In the genomic region with DNA sequence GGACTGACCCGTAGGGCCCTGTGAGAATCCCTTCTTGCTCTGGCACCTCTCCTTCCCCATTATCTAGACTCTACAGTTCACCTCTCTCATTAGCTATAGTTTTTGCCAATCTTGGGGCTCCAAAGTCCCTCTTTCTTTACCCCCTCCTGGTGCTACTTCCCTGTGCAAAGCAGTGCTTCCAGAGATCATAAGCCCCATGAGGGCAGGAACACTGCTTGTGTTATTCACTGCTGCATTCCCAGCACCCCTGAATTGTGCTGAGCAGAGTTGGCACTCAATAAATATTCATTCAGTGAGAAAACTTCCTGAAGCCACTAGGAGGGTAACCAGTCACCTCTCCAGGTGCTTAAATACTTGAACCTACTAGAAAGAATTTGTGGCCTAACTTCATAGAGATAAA, we compare ENCODE assay signal across 14 cellular contexts. TPM values are rescaled to one million over a fixed set of nuclear protein-coding genes. Genes with fewer than 3 reads are reported as not detected.
A peak's percentile ranks its signal among the peaks of the same experiment; 100 is the strongest.
DNase-seq lines count a peak whose midpoint lies in the region; ATAC-seq, FAIRE-seq and TF ChIP-seq lines count a peak whose summit lies in the region.
"Had no signal": no experiment of that assay in that cellular context is flagged by ENCODE, and none has a peak within 500 bp of the region (broad histone marks: within the 10 kb centered on the region; RNA-seq: fewer than 3 reads in every experiment).

No MANE protein-coding gene starts in this region.

- 95% methylated on average over 1 of the region's 1 CpG for WGBS in A549 (ENCODE audit: missing lambda C conversion rate)
- 95% methylated on average over 1 of the region's 1 CpG; no CpG with 5 or more reads in 1 of the 2 experiments for WGBS in endodermal cell (ENCODE audit: insufficient coverage in 1 of 2, insufficient read length in 1 of 2), 2 experiments

- peaks cover 31% of the 10 kb centered on the region for H3K36me3 Mint-ChIP-seq in endodermal cell (ENCODE audit: low read depth)

- TF ChIP-seq CTCF in A549 (IDR thresholded peaks at IDR 0.05): no peak
- no peak for TF ChIP-seq CTCF in DND-41 (IDR thresholded peaks at IDR 0.05; ENCODE audit: borderline replicate concordance, extremely low read depth, low read length, poor library complexity, severe bottlenecking)
- TF ChIP-seq CTCF in endodermal cell (conservative IDR thresholded peaks at IDR 0.05): no peak
- no peak for TF ChIP-seq CTCF in osteoblast (IDR thresholded peaks at IDR 0.05; ENCODE audit: extremely low read depth, low read depth, low read length)

- H3K27me3 Mint-ChIP-seq in endodermal cell (ENCODE audit: insufficient read depth): no peaks in the 10 kb centered on the region
- H3K27me3 Mint-ChIP-seq: stimulated activated naive CD8-positive, alpha-beta T cell treated with anti-CD3 and anti-CD28 coated beads, Interleukin-15, Interleukin-2, amounts not matched to agents 100 ng/mL and 50 ng/mL, for 24 hours had no signal

- no peak for TF ChIP-seq RAD21 in A549 (conservative IDR thresholded peaks at IDR 0.05 in 1 of 2, IDR thresholded peaks at IDR 0.05 in 1 of 2)

- H3K4me3 Mint-ChIP-seq in endodermal cell: no peak overlapping the region

- DNase-seq in A549 (ENCODE audit: low read depth in 1 of 2, low spot score in 1 of 2) (no peak), DND-41 (no peak), endodermal cell (no peak), osteoblast (ENCODE audit: insufficient read length, low spot score, missing footprints) (peak; percentile 37), HUDEP-2 (lab: John Stamatoyannopoulos, UW; ENCODE audit: unreplicated experiment in 76 of 76) (no peak), activated T-cell treated with anti-CD3 and anti-CD28 coated beads for 4 hours (no peak)
- DNase-seq in stimulated activated CD4-positive, alpha-beta T cell treated with anti-CD3 and anti-CD28 coated beads, Interleukin-2, amount 100 ng/mL, for 24 hours: no peak
- DNase-seq: effector memory CD4-positive, alpha-beta T cell had no signal

- no peak overlapping the region for H2AFZ ChIP-seq in DND-41 (ENCODE audit: low read depth, low read length)
- H2AFZ ChIP-seq in osteoblast (ENCODE audit: low read length): no peak overlapping the region

- H4K20me1 ChIP-seq in DND-41 (ENCODE audit: insufficient read depth, low read length): peaks cover 20% of the 10 kb centered on the region
- H4K20me1 ChIP-seq in osteoblast (ENCODE audit: insufficient read depth, low read length): peaks cover 23% of the 10 kb centered on the region

- H3K27ac Mint-ChIP-seq in endodermal cell: no peak overlapping the region

- H3K9ac ChIP-seq in DND-41 (ENCODE audit: low read depth, low read length): no peak overlapping the region
- no peak overlapping the region for H3K9ac ChIP-seq in endodermal cell (ENCODE audit: extremely low read depth, low read length, poor library complexity, severe bottlenecking)

- FAIRE-seq in A549 (lab: Jason Lieb, UNC): no peak
- FAIRE-seq: H1, TTC549 had no signal

- no peak for ATAC-seq in A549
- no peak for ATAC-seq in DND-41 (ENCODE audit: insufficient read depth, low read depth)
- ATAC-seq in HG02623 (IDR thresholded peaks at IDR 0.05; ENCODE audit: unreplicated experiment): no peak
- ATAC-seq: sciatic nerve had no signal

- no peak for TF ChIP-seq POLR2A in A549 (IDR thresholded peaks at IDR 0.05; ENCODE audit: low read length)

- H3K4me3 ChIP-seq in A549 (no peak overlapping the region), DND-41 (ENCODE audit: low read depth in 1 of 2, low read length in 2 of 2) (no peak overlapping the region), endodermal cell (ENCODE audit: low read length) (peak overlapping the region; percentile 85), osteoblast (ENCODE audit: insufficient read depth, low read length) (no peak overlapping the region)

- peaks cover 47% of the 10 kb centered on the region for H3K79me2 ChIP-seq in DND-41 (ENCODE audit: insufficient read depth, low read length)
- peaks cover 19% of the 10 kb centered on the region for H3K79me2 ChIP-seq in osteoblast (ENCODE audit: insufficient read depth, low read length)

- no peaks in the 10 kb centered on the region for H3K9me3 Mint-ChIP-seq in endodermal cell
- H3K9me3 Mint-ChIP-seq: stimulated activated naive CD8-positive, alpha-beta T cell treated with anti-CD3 and anti-CD28 coated beads, Interleukin-15, Interleukin-2, amounts not matched to agents 100 ng/mL and 50 ng/mL, for 24 hours had no signal

- H3K9me3 ChIP-seq in A549: no peaks in the 10 kb centered on the region
- no peaks in the 10 kb centered on the region for H3K9me3 ChIP-seq in DND-41 (ENCODE audit: insufficient read depth, low read length, severe bottlenecking)
- no peaks in the 10 kb centered on the region for H3K9me3 ChIP-seq in endodermal cell (ENCODE audit: control insufficient read depth, low read length)
- H3K9me3 ChIP-seq in osteoblast (ENCODE audit: low read depth, low read length): no peaks in the 10 kb centered on the region
- H3K9me3 ChIP-seq: breast epithelium had no signal

- no peaks in the 10 kb centered on the region for H3K27me3 ChIP-seq in DND-41 (ENCODE audit: insufficient read depth, low read length, poor library complexity)
- no peaks in the 10 kb centered on the region for H3K27me3 ChIP-seq in endodermal cell (ENCODE audit: control insufficient read depth, insufficient read depth, low read length, poor library complexity, severe bottlenecking)
- H3K27me3 ChIP-seq in osteoblast (ENCODE audit: insufficient read depth, low read length): no peaks in the 10 kb centered on the region
- H3K27me3 ChIP-seq: breast epithelium had no signal

- H3K36me3 ChIP-seq in DND-41 (ENCODE audit: insufficient read depth, low read length): peaks cover 13% of the 10 kb centered on the region
- peaks cover 12% of the 10 kb centered on the region for H3K36me3 ChIP-seq in endodermal cell (ENCODE audit: control insufficient read depth, insufficient read depth, low read length)
- no peaks in the 10 kb centered on the region for H3K36me3 ChIP-seq in osteoblast (ENCODE audit: insufficient read depth, low read length)
- H3K36me3 ChIP-seq: breast epithelium had no signal

- H3K27ac ChIP-seq in A549 (no peak overlapping the region), DND-41 (ENCODE audit: low read length) (no peak overlapping the region), endodermal cell (ENCODE audit: low read depth, low read length) (no peak overlapping the region), osteoblast (ENCODE audit: low read depth, low read length) (no peak overlapping the region)

- CTCF ChIA-PET in A549 (lab: Yijun Ruan, JAX): interaction anchor here (0.7 to 1.1 kb wide), 2 partner anchors 31 to 65 kb away, joined by 3 to 4 read pairs; no protein-coding TSS in a partner anchor

- POLR2A ChIA-PET in A549 (lab: Yijun Ruan, JAX): interaction anchor here (4.3 kb wide), 1 partner anchor 61 kb away, joined by 132 read pairs; the partner anchor contains the start of gene SDE2

- peaks cover 12% of the 10 kb centered on the region; the same call in 2 of the 3 replicates for H3K4me1 ChIP-seq in A549
- peaks cover 26% of the 10 kb centered on the region for H3K4me1 ChIP-seq in DND-41 (ENCODE audit: insufficient read depth, low read length)
- H3K4me1 ChIP-seq in endodermal cell (ENCODE audit: control insufficient read depth, insufficient read depth, low read length): peaks cover 7% of the 10 kb centered on the region
- peaks cover 16% of the 10 kb centered on the region for H3K4me1 ChIP-seq in osteoblast (ENCODE audit: insufficient read depth, low read length)

- H3K4me2 ChIP-seq in A549 (peak overlapping the region; percentile 90; the same call in 1 of the 3 replicates), DND-41 (ENCODE audit: insufficient read depth, low read length) (peak overlapping the region; percentile 95; the same call in 1 of the 2 replicates), osteoblast (ENCODE audit: insufficient read depth, low read length) (no peak overlapping the region)

- peaks cover 18% of the 10 kb centered on the region for H3K4me1 Mint-ChIP-seq in endodermal cell

- TF ChIP-seq EP300 in A549 (IDR thresholded peaks at IDR 0.05): no peak

TF ChIP-seq in A549, 52 proteins besides CTCF, POLR2A, EP300 and RAD21:
- TF ChIP-seq ZC3H11A (IDR thresholded peaks at IDR 0.05): no peak

RNA-seq across cellular contexts. Expression of gene H3-3A, which starts 2.1 kb away (rescaled TPM):
- polyA plus RNA-seq in A549 (2011; rRNA removed) (366 and 457 TPM in 2 replicates), A549 (2017; fragmentation: RNase III; extraction: RNeasy Plus Mini Kit Qiagen cat#74134 plus additional on column Dnase treatment) (451 to 534 TPM (median 530 TPM) in 3 replicates)
- polyA plus RNA-seq in A549 (2012; cell fraction: cytosol; rRNA removed): 369 and 462 TPM in 2 replicates
- 137 and 170 TPM in 2 replicates for polyA plus RNA-seq in A549 (2012; cell fraction: nucleus; rRNA removed)
- 54.3 and 60.0 TPM in 2 replicates for polyA minus RNA-seq in A549 (2011; rRNA and poly(A)+ RNA removed)
- total RNA-seq in endodermal cell (100 to 1,000 TPM; 733 to 829 TPM), osteoblast (127 and 166 TPM in 2 replicates)
- polyA plus RNA-seq in endodermal cell (2013, experiment 1 of 2): 1,298 TPM
- 1,242 TPM for polyA plus RNA-seq in endodermal cell (2013, experiment 2 of 2)
